In the genomic region with DNA sequence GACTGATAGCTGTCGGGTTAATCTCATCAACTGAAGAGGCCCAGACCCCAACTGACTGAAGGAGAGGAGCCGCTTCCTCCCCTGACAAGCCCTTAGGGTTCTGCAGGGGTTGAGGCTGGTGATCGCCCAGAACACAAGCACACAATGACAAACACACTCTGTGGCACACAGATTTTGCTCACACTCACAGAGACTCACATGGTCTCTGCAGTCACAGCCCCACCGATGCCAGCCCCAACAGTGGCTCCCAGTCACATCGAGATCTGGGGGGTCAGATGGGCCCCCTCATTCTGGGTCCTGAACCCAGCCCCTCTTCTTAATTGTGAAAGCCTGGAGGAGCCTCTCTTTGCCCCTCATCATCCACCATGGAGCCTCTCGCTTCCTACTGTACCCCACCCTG, we compare ENCODE assay signal across 31 cellular contexts. TPM values are rescaled to one million over a fixed set of nuclear protein-coding genes. Genes with fewer than 3 reads are reported as not detected.
"Had no signal": no experiment of that assay in that cellular context is flagged by ENCODE, and none has a peak within 500 bp of the region (broad histone marks: within the 10 kb centered on the region; RNA-seq: fewer than 3 reads in every experiment).

No MANE protein-coding gene starts in this region.

- H3K9me3 ChIP-seq: gastroesophageal sphincter, heart left ventricle, ovary, psoas muscle, right lobe of liver, suprapubic skin, transverse colon, upper lobe of right lung, uterus had no signal

- FAIRE-seq: colon, islet of Langerhans, small intestine had no signal

- H3K36me3 ChIP-seq: gastroesophageal sphincter, heart left ventricle, neural progenitor cell, ovary, right lobe of liver, suprapubic skin, transverse colon, upper lobe of right lung, uterus had no signal

- H2AFZ ChIP-seq: neural progenitor cell had no signal

- H3K4me1 ChIP-seq: psoas muscle had no signal

- ATAC-seq: esophagus mucosa; gastroesophageal sphincter; heart left ventricle; naive thymus-derived CD4-positive, alpha-beta T cell; psoas muscle; stimulated activated naive CD8-positive, alpha-beta T cell treated with anti-CD3 and anti-CD28 coated beads, Interleukin-15, amount 100 ng/mL, for 72 hours; upper lobe of right lung had no signal

- DNase-seq: cerebellar nuclear complex; dorsolateral prefrontal cortex; effector CD8-positive, alpha-beta T cell; endodermal cell; foreskin fibroblast; hippocampal formation; kidney glomerular epithelial cell; mammary epithelial cell; mesendoderm; midbrain; naive thymus-derived CD4-positive, alpha-beta T cell; small intestine; stimulated activated CD4-positive, alpha-beta T cell treated with anti-CD3 and anti-CD28 coated beads, Interleukin-1b, Interleukin-23, amount 100 ng/mL, for 48 hours; stimulated activated CD4-positive, alpha-beta T cell treated with anti-CD3 and anti-CD28 coated beads, Interleukin-4, amount 100 ng/mL, for 1 hour; stimulated activated CD8-positive, alpha-beta memory T cell treated with anti-CD3 and anti-CD28 coated beads, Interleukin-4, amount 100 ng/mL, for 48 hours; stimulated activated naive CD4-positive, alpha-beta T cell; stimulated activated naive CD8-positive, alpha-beta T cell treated with anti-CD3 and anti-CD28 coated beads, Interleukin-15, amount 100 ng/mL, for 72 hours; transverse colon; upper lobe of right lung; uterus had no signal

- H3K4me2 ChIP-seq: neural progenitor cell had no signal

- H3K4me3 ChIP-seq: dorsolateral prefrontal cortex, gastroesophageal sphincter, heart left ventricle, neural progenitor cell, ovary, psoas muscle, right lobe of liver, suprapubic skin, transverse colon, upper lobe of right lung, uterus had no signal

- H3K9ac ChIP-seq: neural progenitor cell had no signal

- H3K27me3 ChIP-seq: dorsolateral prefrontal cortex, ovary, right lobe of liver, uterus had no signal

- H3K27ac ChIP-seq: epithelial cell of prostate, gastroesophageal sphincter, neural progenitor cell, ovary, psoas muscle, right lobe of liver, suprapubic skin, transverse colon, upper lobe of right lung, uterus had no signal

RNA-seq across cellular contexts. Expression of a gene that starts 16.7 kb away (rescaled TPM):
- total RNA-seq: naive thymus-derived CD4-positive, alpha-beta T cell had no signal
- polyA plus RNA-seq: mammary epithelial cell; naive thymus-derived CD4-positive, alpha-beta T cell had no signal

RNA-seq across cellular contexts. Expression of a gene that starts 31.0 kb away (rescaled TPM):
- total RNA-seq: mammary epithelial cell; naive thymus-derived CD4-positive, alpha-beta T cell had no signal
- polyA plus RNA-seq: mammary epithelial cell; naive thymus-derived CD4-positive, alpha-beta T cell had no signal
